22 cellular contexts compared by ENCODE assay signal in the genomic region with DNA sequence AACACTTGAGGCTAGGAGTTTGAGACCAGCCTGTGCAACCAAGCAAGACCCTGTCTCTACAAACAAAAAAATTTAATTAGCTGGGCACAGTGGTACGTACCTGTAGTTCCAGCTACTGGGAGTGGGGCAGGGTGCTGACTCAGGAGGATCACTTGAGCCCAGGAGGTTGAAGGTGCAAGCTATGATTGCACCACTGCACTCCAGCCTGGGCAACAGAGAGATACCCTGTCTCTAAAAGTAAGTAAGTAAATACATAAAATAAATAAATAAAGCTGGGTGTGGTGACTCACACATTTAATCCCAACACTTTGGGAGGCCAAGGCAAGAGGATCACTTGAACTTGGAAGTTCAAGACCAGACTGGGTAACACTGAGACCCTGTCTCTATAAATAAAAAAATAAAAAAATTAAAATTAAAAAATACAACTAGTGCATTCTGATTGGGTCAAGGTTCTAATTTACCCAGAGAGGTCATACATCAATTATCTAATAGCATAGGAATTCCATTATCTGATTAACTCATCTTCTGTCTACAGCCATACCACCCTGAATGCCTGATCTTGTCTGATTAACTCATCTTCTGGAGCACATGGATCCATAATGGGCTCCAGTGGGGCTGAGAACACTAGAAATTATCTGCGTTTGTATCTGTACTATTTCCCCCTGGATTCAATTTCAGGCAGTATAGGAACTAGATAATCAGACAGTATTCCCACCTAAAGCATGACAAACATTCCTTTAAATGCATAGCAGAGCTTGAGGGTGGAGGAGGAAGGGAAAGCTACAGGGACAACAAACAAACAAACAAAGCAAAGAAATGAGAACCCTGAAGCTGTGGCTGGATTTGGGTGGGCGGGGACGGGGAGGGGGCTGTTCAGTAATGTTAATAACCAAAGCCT. TPM values are rescaled to one million over a fixed set of nuclear protein-coding genes. Genes with fewer than 3 reads are reported as not detected.
DNase-seq lines count a peak whose midpoint lies in the region; ATAC-seq and TF ChIP-seq lines count a peak whose summit lies in the region.
"Had no signal": no experiment of that assay in that cellular context is flagged by ENCODE, and none has a peak within 500 bp of the region (broad histone marks: within the 10 kb centered on the region; RNA-seq: fewer than 3 reads in every experiment).

No MANE protein-coding gene starts in this region.

- WGBS in stomach, 5 donors = 52 to 60% (median 57%) methylated on average over 4 of the region's 4 CpGs

- H3K4me3 ChIP-seq in PC-9 (no peak overlapping the region), stomach (no peak overlapping the region)
- H3K4me3 ChIP-seq: HAP-1 had no signal

- no peaks in the 10 kb centered on the region for H3K9me3 ChIP-seq in PC-9 (ENCODE audit: insufficient read depth, low read depth)
- no peaks in the 10 kb centered on the region for H3K9me3 ChIP-seq in stomach
- H3K9me3 ChIP-seq: HAP-1 had no signal

- H3K79me2 ChIP-seq in PC-9 (ENCODE audit: low read depth) = no peaks in the 10 kb centered on the region

- peak overlapping the region; percentile 50 for H3K4me2 ChIP-seq in PC-9

- TF ChIP-seq EP300 in stomach (IDR thresholded peaks at IDR 0.05) = no peak

- H3K27me3 ChIP-seq in PC-9 (ENCODE audit: insufficient read depth, low read depth) = no peaks in the 10 kb centered on the region
- H3K27me3 ChIP-seq in stomach = peaks cover 0 to 8% (median 0%) of the 10 kb centered on the region in 3 donors

- H3F3A ChIP-seq in PC-9 (ENCODE audit: insufficient read depth, low read depth) = peaks cover 34% of the 10 kb centered on the region

- no peak for TF ChIP-seq CTCF in PC-9 (conservative IDR thresholded peaks at IDR 0.05)
- TF ChIP-seq CTCF in stomach (IDR thresholded peaks at IDR 0.05) = no peak

- no peaks in the 10 kb centered on the region for H3K9me2 ChIP-seq in PC-9 (ENCODE audit: insufficient read depth)

- no peak for TF ChIP-seq POLR2A in stomach (IDR thresholded peaks at IDR 0.05)

- peak; percentile 27 for ATAC-seq in esophagus mucosa
- ATAC-seq: activated CD4-positive, alpha-beta T cell treated with anti-CD3 and anti-CD28 coated beads for 36 hours; activated CD8-positive, alpha-beta T cell treated with anti-CD3 and anti-CD28 coated beads for 36 hours; activated T-helper 17 cell treated with anti-CD3 and anti-CD28 coated beads, Interleukin-2, amount 50 U/mL, for 72 hours; stimulated activated effector memory CD8-positive, alpha-beta T cell treated with anti-CD3 and anti-CD28 coated beads, Interleukin-12 subunit alpha, Interleukin-12 subunit beta, amount 100 ng/mL, for 72 hours had no signal

- H2AFZ ChIP-seq in PC-9 = peak overlapping the region; percentile 39; the same call in 1 of the 2 replicates

- H3K4me1 ChIP-seq in PC-9 (replicated peaks; ENCODE audit: insufficient read depth) = peaks cover 69% of the 10 kb centered on the region
- peaks cover 0 to 23% (median 8%) of the 10 kb centered on the region in 4 donors for H3K4me1 ChIP-seq in stomach
- H3K4me1 ChIP-seq: HAP-1 had no signal

- peak overlapping the region; percentile 64 for H3K27ac ChIP-seq in PC-9
- peak overlapping the region in 3 of 5 donors; percentile 33 to 41 (median 34) for H3K27ac ChIP-seq in stomach
- H3K27ac ChIP-seq: HL-60 had no signal

- peak in 1 of 2 experiments; percentile 70 for DNase-seq in PC-9
- DNase-seq in stomach = no peak
- no peak for DNase-seq in Kasumi-1 (lab: John Stamatoyannopoulos, UW)
- DNase-seq in HuH-7 (ENCODE audit: low spot score) = no peak
- DNase-seq: activated CD4-positive, alpha-beta T cell treated with anti-CD3 and anti-CD28 coated beads for 36 hours; activated CD8-positive, alpha-beta T cell treated with anti-CD3 and anti-CD28 coated beads for 36 hours; activated naive CD4-positive, alpha-beta T cell treated with anti-CD3 and anti-CD28 coated beads, Interleukin-2, amount 10 ng/mL, durations not matched to agents 7 days and 5 days; C1 segment of cervical spinal cord; cerebellar nuclear complex; DMS79 treated with DMSO at 0.1 percent for 48 hours; foreskin melanocyte; GF-D8; NCI-H2029; NCI-H2227 treated with DMSO at 0.1 percent for 48 hours; NCI-H526 treated with DMSO at 0.1 percent for 48 hours; retina; Right ventricle myocardium superior had no signal

- POLR2A ChIA-PET in PC-9 (lab: Charles Lee; ENCODE audit: unreplicated experiment) = interaction anchor here (0.5 kb wide), 1 partner anchor 18 kb away, joined by 4 read pairs; no protein-coding TSS in a partner anchor

- H4K20me1 ChIP-seq in PC-9 (ENCODE audit: insufficient read depth) = no peaks in the 10 kb centered on the region

- H3K36me3 ChIP-seq in PC-9 (ENCODE audit: low read depth) (no peaks in the 10 kb centered on the region), stomach (no peaks in the 10 kb centered on the region)
- H3K36me3 ChIP-seq: HAP-1 had no signal

- BruUV-seq in PC-9 (replicated peaks; lab: Mats Ljungman, UMichigan) = no TSS peak

- intact Hi-C loops in PC-9 (cut with micrococcal nuclease; ENCODE audit: unreplicated experiment) = no loop called here
- intact Hi-C loops in stomach (cut with DNase I; ENCODE audit: low total_unique reads) = no loop called here

- CTCF ChIA-PET in PC-9 (lab: Charles Lee) = interaction anchor here (0.5 to 1.0 kb wide), 5 partner anchors 9 to 916 kb away, joined by 3 to 20 read pairs (median 8); no protein-coding TSS in a partner anchor

RNA-seq across cellular contexts. Expression of a gene that starts 21.0 kb away (rescaled TPM):
- total RNA-seq in PC-9 (2021) = 22.8 and 30.3 TPM in 2 replicates
- total RNA-seq in esophagus mucosa = 157 TPM
- 10 to 100 TPM in 1 of 5 donors, 1 to 10 TPM in 2, under 1 TPM in 1, not detected in 1; 0.45 to 38.2 (median 2.3) TPM for total RNA-seq in stomach
- polyA plus RNA-seq in stomach = 10 to 100 TPM in 2 of 3 donors, 1 to 10 TPM in 1; 8.1 to 25.8 (median 14.2) TPM

RNA-seq across cellular contexts. Expression of a gene that starts 24.9 kb away (rescaled TPM):
- total RNA-seq in PC-9 (2021) (119 and 123 TPM in 2 replicates), esophagus mucosa (38.5 TPM), stomach (100 to 1,000 TPM in 2 of 5 donors, 10 to 100 TPM in 3; 45.5 to 188 (median 94.4) TPM)
- 10 to 100 TPM; 32.7 to 72.3 (median 59.7) TPM for polyA plus RNA-seq in stomach

RNA-seq across cellular contexts. Expression of a gene that starts 41.9 kb away (rescaled TPM):
- total RNA-seq in PC-9 (2021) = 39.2 and 41.9 TPM in 2 replicates
- 18.4 TPM for total RNA-seq in esophagus mucosa
- total RNA-seq in stomach = 10 to 100 TPM; 10.3 to 21.5 (median 12.5) TPM
- 10 to 100 TPM in 2 of 3 donors, 1 to 10 TPM in 1; 7.8 to 12.8 (median 11.7) TPM for polyA plus RNA-seq in stomach
